Comparison of ENCODE assay signal across 16 cellular contexts in the genomic region with DNA sequence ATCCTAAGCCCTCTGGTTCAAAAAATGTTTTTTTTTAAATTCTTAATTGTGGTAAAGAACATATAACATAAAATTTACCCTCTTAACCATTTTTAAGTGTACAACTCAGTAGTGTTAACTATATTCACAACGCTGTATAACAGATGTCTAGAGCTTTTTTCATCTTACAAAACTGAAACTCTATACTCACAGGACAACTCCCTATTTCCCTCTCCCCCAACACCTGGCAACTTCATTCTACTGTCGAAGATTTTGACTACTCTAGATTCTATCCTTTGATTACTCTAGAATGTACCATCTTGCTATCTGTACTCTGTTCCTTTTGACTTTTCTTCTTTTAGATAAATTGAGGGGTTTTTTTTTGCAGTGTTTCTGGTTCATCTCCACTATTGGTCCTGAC.
A peak's percentile ranks its signal among the peaks of the same experiment; 100 is the strongest.
DNase-seq lines count a peak whose midpoint lies in the region; ATAC-seq and TF ChIP-seq lines count a peak whose summit lies in the region.
"Had no signal": no experiment of that assay in that cellular context is flagged by ENCODE, and none has a peak within 500 bp of the region (broad histone marks: within the 10 kb centered on the region; RNA-seq: fewer than 3 reads in every experiment).

No MANE protein-coding gene starts in this region.

- in situ Hi-C loops in Panc1 (cut with HindIII; ENCODE audit: low pct_unique_long_range_greater_than_20kb, low sequenced_read_pairs), result no loop called here

- CTCF ChIA-PET in Panc1 (lab: Charles Lee), result no interaction called here
- CTCF ChIA-PET in naive thymus-derived CD4-positive, alpha-beta T cell (lab: Charles Lee), result no interaction called here

- BruUV-seq in Panc1 (replicated peaks; lab: Mats Ljungman, UMichigan), result no TSS peak

- peak overlapping the region in 4 of 10 donors; percentile 2 to 29 (median 16) for H3K4me3 Mint-ChIP-seq in naive thymus-derived CD4-positive, alpha-beta T cell
- H3K4me3 Mint-ChIP-seq: stimulated activated naive CD8-positive, alpha-beta T cell treated with anti-CD3 and anti-CD28 coated beads, Interleukin-15, Interleukin-2, amounts not matched to agents 100 ng/mL and 50 ng/mL, for 24 hours had no signal

- H3K9me3 ChIP-seq in Panc1 (ENCODE audit: control insufficient read depth, insufficient read depth, low read depth, low read length), result no peaks in the 10 kb centered on the region
- no peaks in the 10 kb centered on the region for H3K9me3 ChIP-seq in naive thymus-derived CD4-positive, alpha-beta T cell (ENCODE audit: control insufficient read depth in 2 of 3, low read length in 3 of 3)
- H3K9me3 ChIP-seq in tibial artery, result no peaks in the 10 kb centered on the region
- H3K9me3 ChIP-seq: body of pancreas, lower lobe of right lung, neutrophil, sigmoid colon had no signal

- DNase-seq in NCI-H524 (lab: John Stamatoyannopoulos, UW), result peak; percentile 3 to 69
- no peak for DNase-seq in NCI-H524 treated with DMSO at 0.1 percent for 48 hours (lab: John Stamatoyannopoulos, UW)
- DNase-seq in Panc1 (ENCODE audit: low read depth, low spot score), result no peak
- no peak for DNase-seq in naive thymus-derived CD4-positive, alpha-beta T cell
- no peak for DNase-seq in tibial artery
- no peak for DNase-seq in mucosa of gallbladder (ENCODE audit: low spot score)
- DNase-seq: 8988T, body of pancreas, GF-D8, lower lobe of right lung, MV-4-11, sigmoid colon had no signal

- intact Hi-C loops in Panc1 (cut with micrococcal nuclease; ENCODE audit: unreplicated experiment) (no loop called here), tibial artery (cut with DNase I; ENCODE audit: low total_unique reads) (no loop called here)
- intact Hi-C loops in naive thymus-derived CD4-positive, alpha-beta T cell (cut with micrococcal nuclease), result loop anchor here in 1 of 2 donors (1.0 kb wide), 2 partner anchors 8 to 13 kb away; no protein-coding TSS in a partner anchor

- H3K36me3 Mint-ChIP-seq in naive thymus-derived CD4-positive, alpha-beta T cell, result peaks cover 6 to 49% (median 31%) of the 10 kb centered on the region in 5 donors

- H3K9me3 Mint-ChIP-seq in naive thymus-derived CD4-positive, alpha-beta T cell, result peaks cover 0 to 1% (median 0%) of the 10 kb centered on the region in 11 donors
- H3K9me3 Mint-ChIP-seq: stimulated activated naive CD8-positive, alpha-beta T cell treated with anti-CD3 and anti-CD28 coated beads, Interleukin-15, Interleukin-2, amounts not matched to agents 100 ng/mL and 50 ng/mL, for 24 hours had no signal

- POLR2A ChIA-PET in Panc1 (lab: Charles Lee), result no interaction called here
- POLR2A ChIA-PET in naive thymus-derived CD4-positive, alpha-beta T cell (lab: Charles Lee), result no interaction called here

- ATAC-seq in GM21526 (IDR thresholded peaks at IDR 0.05; ENCODE audit: low FRiP score, unreplicated experiment) (peak; percentile 57), Panc1 (no peak), GM21737 (IDR thresholded peaks at IDR 0.05; ENCODE audit: unreplicated experiment) (no peak)
- ATAC-seq in naive thymus-derived CD4-positive, alpha-beta T cell, result no peak
- ATAC-seq: body of pancreas, lower lobe of right lung had no signal

- H3K4me1 ChIP-seq in Panc1 (ENCODE audit: control insufficient read depth, insufficient read depth, low read length) (peaks cover 7% of the 10 kb centered on the region), tibial artery (peaks cover 0 to 21% (median 0%) of the 10 kb centered on the region in 4 donors)
- H3K4me1 ChIP-seq in naive thymus-derived CD4-positive, alpha-beta T cell (ENCODE audit: control insufficient read depth in 2 of 2, insufficient read depth in 2 of 2, low read length in 2 of 2), result peaks cover 7 to 14% of the 10 kb centered on the region in 2 donors
- H3K4me1 ChIP-seq: body of pancreas, lower lobe of right lung, sigmoid colon had no signal

- H3K27ac Mint-ChIP-seq in naive thymus-derived CD4-positive, alpha-beta T cell, result peak overlapping the region in 6 of 9 donors; percentile 19 to 71 (median 49)
- H3K27ac Mint-ChIP-seq: stimulated activated naive CD8-positive, alpha-beta T cell treated with anti-CD3 and anti-CD28 coated beads, Interleukin-15, Interleukin-2, amounts not matched to agents 100 ng/mL and 50 ng/mL, for 24 hours had no signal

- TF ChIP-seq CTCF in Panc1 (IDR thresholded peaks at IDR 0.05) (no peak), tibial artery (IDR thresholded peaks at IDR 0.05) (no peak)

- no peak overlapping the region for H3K4me3 ChIP-seq in Panc1 (ENCODE audit: low read depth in 2 of 2, low read length in 2 of 2)
- no peak overlapping the region for H3K4me3 ChIP-seq in naive thymus-derived CD4-positive, alpha-beta T cell (ENCODE audit: low read length)
- H3K4me3 ChIP-seq in tibial artery, result no peak overlapping the region
- H3K4me3 ChIP-seq: body of pancreas, lower lobe of right lung, sigmoid colon had no signal

- H3K27me3 Mint-ChIP-seq in naive thymus-derived CD4-positive, alpha-beta T cell, result no peaks in the 10 kb centered on the region
- H3K27me3 Mint-ChIP-seq: stimulated activated naive CD8-positive, alpha-beta T cell treated with anti-CD3 and anti-CD28 coated beads, Interleukin-15, Interleukin-2, amounts not matched to agents 100 ng/mL and 50 ng/mL, for 24 hours had no signal

- H3K36me3 ChIP-seq in Panc1 (ENCODE audit: control insufficient read depth, insufficient read depth, low read length) (no peaks in the 10 kb centered on the region), tibial artery (no peaks in the 10 kb centered on the region)
- peaks cover 0 to 4% (median 0%) of the 10 kb centered on the region in 3 experiments for H3K36me3 ChIP-seq in naive thymus-derived CD4-positive, alpha-beta T cell (ENCODE audit: control insufficient read depth in 2 of 3, insufficient read depth in 3 of 3, low read length in 3 of 3)
- H3K36me3 ChIP-seq: lower lobe of right lung, neutrophil, sigmoid colon had no signal

- H3K27me3 ChIP-seq in Panc1 (ENCODE audit: control insufficient read depth, insufficient read depth, low read length), result no peaks in the 10 kb centered on the region
- H3K27me3 ChIP-seq in naive thymus-derived CD4-positive, alpha-beta T cell (ENCODE audit: control insufficient read depth in 2 of 2, insufficient read depth in 2 of 2, low read length in 2 of 2), result no peaks in the 10 kb centered on the region
- H3K27me3 ChIP-seq in tibial artery, result no peaks in the 10 kb centered on the region
- H3K27me3 ChIP-seq: body of pancreas, neutrophil, sigmoid colon had no signal

- peak overlapping the region; percentile 26; the same call in 1 of the 2 replicates for H3K27ac ChIP-seq in Panc1 (ENCODE audit: low read length)
- no peak overlapping the region for H3K27ac ChIP-seq in naive thymus-derived CD4-positive, alpha-beta T cell (ENCODE audit: low read depth, low read length)
- H3K27ac ChIP-seq in tibial artery, result no peak overlapping the region
- H3K27ac ChIP-seq: body of pancreas, lower lobe of right lung, neutrophil, sigmoid colon had no signal

- H3K4me1 Mint-ChIP-seq in naive thymus-derived CD4-positive, alpha-beta T cell, result peaks cover 27 to 81% (median 76%) of the 10 kb centered on the region in 7 donors

Comparison
In these comparisons a context has a peak if more than half of its experiments do, and no peak if none do; other contexts are left out.
1. DNase-seq: peak in NCI-H524 (2 of 2); none in NCI-H524 treated with DMSO at 0.1 percent for 48 hours (single experiment), Panc1 (single experiment), naive thymus-derived CD4-positive, alpha-beta T cell (0 of 9), tibial artery (0 of 2) and mucosa of gallbladder (single experiment).